In genomic region chr5:171666815-171667214, GRCh38 we compare ENCODE assay signal across 25 cellular contexts.
"Had no signal": no experiment of that assay in that cellular context is flagged by ENCODE, and none has a peak within 500 bp of the region (broad histone marks: within the 10 kb centered on the region; RNA-seq: fewer than 3 reads in every experiment).

No MANE protein-coding gene starts in this region.

- H3K4me1 Mint-ChIP-seq: naive thymus-derived CD4-positive, alpha-beta T cell had no signal

- H3K9me3 Mint-ChIP-seq: naive thymus-derived CD4-positive, alpha-beta T cell; nephron progenitor cell had no signal

- DNase-seq: dorsolateral prefrontal cortex; effector CD4-positive, alpha-beta T cell; foreskin fibroblast; gastrocnemius medialis; kidney; mesenchymal stem cell; midbrain; naive thymus-derived CD4-positive, alpha-beta T cell; nephron progenitor cell; pancreas; retina; right lobe of liver; stimulated activated CD4-positive, alpha-beta T cell treated with anti-CD3 and anti-CD28 coated beads, Interleukin-12 subunit alpha, Interleukin-12 subunit beta, amount 100 ng/mL, for 4 hours; stimulated activated CD4-positive, alpha-beta T cell treated with anti-CD3 and anti-CD28 coated beads, Interleukin-1b, Interleukin-23, amount 100 ng/mL, for 48 hours; stimulated activated CD4-positive, alpha-beta T cell treated with anti-CD3 and anti-CD28 coated beads, Interleukin-4, amount 100 ng/mL, for 1 hour; stimulated activated CD8-positive, alpha-beta memory T cell treated with anti-CD3 and anti-CD28 coated beads, Interleukin-4, amount 100 ng/mL, for 48 hours; stimulated activated naive CD4-positive, alpha-beta T cell treated with Interleukin-2 at 50 U/mL for 16 hours; stomach; thyroid gland had no signal

- H3K9me3 ChIP-seq: gastrocnemius medialis, neutrophil, pancreas, right lobe of liver, stomach, thyroid gland, vagina had no signal

- H3K4me3 ChIP-seq: dorsolateral prefrontal cortex, gastrocnemius medialis, lung, pancreas, right lobe of liver, smooth muscle cell, stomach, thyroid gland had no signal

- H3K4me1 ChIP-seq: gastrocnemius medialis, pancreas, right lobe of liver, thyroid gland had no signal

- H3K27me3 ChIP-seq: gastrocnemius medialis, neutrophil, pancreas, right lobe of liver, thyroid gland, vagina had no signal

- ATAC-seq: gastrocnemius medialis; left lobe of liver; naive thymus-derived CD4-positive, alpha-beta T cell had no signal

- H3K36me3 ChIP-seq: gastrocnemius medialis, neutrophil, pancreas, right lobe of liver, stomach, thyroid gland, vagina had no signal

- H3K27ac Mint-ChIP-seq: naive thymus-derived CD4-positive, alpha-beta T cell; nephron progenitor cell had no signal

- H3K36me3 Mint-ChIP-seq: naive thymus-derived CD4-positive, alpha-beta T cell had no signal

- H3K4me3 Mint-ChIP-seq: naive thymus-derived CD4-positive, alpha-beta T cell; nephron progenitor cell had no signal

- H3K27ac ChIP-seq: dorsolateral prefrontal cortex, epithelial cell of prostate, gastrocnemius medialis, neutrophil, pancreas, right lobe of liver, thyroid gland had no signal
